Comparison of ENCODE assay signal across 23 cellular contexts in genomic region chr1:233319272-233319671, GRCh38.
"Had no signal": no experiment of that assay in that cellular context is flagged by ENCODE, and none has a peak within 500 bp of the region (broad histone marks: within the 10 kb centered on the region; RNA-seq: fewer than 3 reads in every experiment).

No MANE protein-coding gene starts in this region.

- ATAC-seq: activated CD8-positive, alpha-beta memory T cell treated with anti-CD3 and anti-CD28 coated beads, Interleukin-2, amount 10 ng/mL, durations not matched to agents 7 days and 5 days; activated naive CD4-positive, alpha-beta T cell treated with anti-CD3 and anti-CD28 coated beads, Interleukin-2, amount 50 U/mL, for 72 hours; PC-3; T-cell had no signal

- H3K36me3 ChIP-seq: brain microvascular endothelial cell, cardiac muscle cell had no signal

- H3K4me3 ChIP-seq: cardiac muscle cell, SK-N-MC had no signal

- H3K36me3 Mint-ChIP-seq: activated CD8-positive, alpha-beta memory T cell treated with anti-CD3 and anti-CD28 coated beads, Interleukin-2, amount 10 ng/mL, durations not matched to agents 7 days and 5 days; activated naive CD4-positive, alpha-beta T cell treated with anti-CD3 and anti-CD28 coated beads, Interleukin-2, amount 50 U/mL, for 72 hours; T-cell had no signal

- DNase-seq: activated B cell treated with CpG ODN at 0.5 μM for 24 hours; activated CD4-positive, alpha-beta T cell treated with anti-CD3 and anti-CD28 coated beads for 1 hour; activated CD4-positive, alpha-beta T cell treated with anti-CD3 and anti-CD28 coated beads, Interleukin-2, amount 10 ng/mL, durations not matched to agents 24 days and 14 days; activated CD4-positive, alpha-beta T cell treated with anti-CD3 and anti-CD28 coated beads, Interleukin-2, amount 50 U/mL, for 48 hours; activated CD8-positive, alpha-beta memory T cell treated with anti-CD3 and anti-CD28 coated beads, Interleukin-2, amount 10 ng/mL, durations not matched to agents 7 days and 5 days; activated effector memory CD4-positive, alpha-beta T cell treated with anti-CD3 and anti-CD28 coated beads, Interleukin-2, amount 50 U/mL, for 16 hours; activated naive CD4-positive, alpha-beta T cell treated with Interleukin-2 at 50 U/mL for 16 hours; activated T-cell treated with anti-CD3 and anti-CD28 coated beads, Interleukin-2, amount 50 U/mL, for 24 hours; brain microvascular endothelial cell; NCI-H1105 treated with DMSO at 0.1 percent for 48 hours; NCI-H187 treated with DMSO at 0.1 percent for 48 hours; NCI-H2081 treated with DMSO at 0.1 percent for 48 hours; NCI-H446; NCI-H526; NK-92 treated with Interleukin-12 subunit alpha and Interleukin-12 subunit beta, amount 100 ng/mL, for 24 hours; PC-3; SIG-M5; T-cell; T-helper 2 cell; T1000 had no signal

- H3K9me3 Mint-ChIP-seq: activated B cell treated with CpG ODN at 0.5 μM for 24 hours; activated CD4-positive, alpha-beta T cell treated with anti-CD3 and anti-CD28 coated beads, Interleukin-2, amount 10 ng/mL, durations not matched to agents 24 days and 14 days; activated naive CD4-positive, alpha-beta T cell treated with anti-CD3 and anti-CD28 coated beads, Interleukin-2, amount 50 U/mL, for 72 hours; activated T-cell treated with anti-CD3 and anti-CD28 coated beads, Interleukin-2, amount 50 U/mL, for 24 hours; T-cell had no signal

- H3K4me1 Mint-ChIP-seq: activated B cell treated with CpG ODN at 0.5 μM for 24 hours; activated CD4-positive, alpha-beta T cell treated with anti-CD3 and anti-CD28 coated beads, Interleukin-2, amount 10 ng/mL, durations not matched to agents 24 days and 14 days; activated CD8-positive, alpha-beta memory T cell treated with anti-CD3 and anti-CD28 coated beads, Interleukin-2, amount 10 ng/mL, durations not matched to agents 7 days and 5 days; T-cell had no signal

- H3K4me3 Mint-ChIP-seq: activated B cell treated with CpG ODN at 0.5 μM for 24 hours; activated CD4-positive, alpha-beta T cell treated with anti-CD3 and anti-CD28 coated beads, Interleukin-2, amount 10 ng/mL, durations not matched to agents 24 days and 14 days; activated CD8-positive, alpha-beta memory T cell treated with anti-CD3 and anti-CD28 coated beads, Interleukin-2, amount 10 ng/mL, durations not matched to agents 7 days and 5 days; activated T-cell treated with anti-CD3 and anti-CD28 coated beads, Interleukin-2, amount 50 U/mL, for 24 hours; T-cell had no signal

- H3K27ac ChIP-seq: brain microvascular endothelial cell, cardiac muscle cell, SK-N-MC had no signal

- H3K27ac Mint-ChIP-seq: activated B cell treated with CpG ODN at 0.5 μM for 24 hours; activated CD4-positive, alpha-beta T cell treated with anti-CD3 and anti-CD28 coated beads, Interleukin-2, amount 10 ng/mL, durations not matched to agents 24 days and 14 days; activated CD8-positive, alpha-beta memory T cell treated with anti-CD3 and anti-CD28 coated beads, Interleukin-2, amount 10 ng/mL, durations not matched to agents 7 days and 5 days; activated naive CD4-positive, alpha-beta T cell treated with anti-CD3 and anti-CD28 coated beads, Interleukin-2, amount 50 U/mL, for 72 hours; activated T-cell treated with anti-CD3 and anti-CD28 coated beads, Interleukin-2, amount 50 U/mL, for 24 hours; T-cell had no signal
